Comparison of ENCODE assay signal across 9 cellular contexts in the genomic region with DNA sequence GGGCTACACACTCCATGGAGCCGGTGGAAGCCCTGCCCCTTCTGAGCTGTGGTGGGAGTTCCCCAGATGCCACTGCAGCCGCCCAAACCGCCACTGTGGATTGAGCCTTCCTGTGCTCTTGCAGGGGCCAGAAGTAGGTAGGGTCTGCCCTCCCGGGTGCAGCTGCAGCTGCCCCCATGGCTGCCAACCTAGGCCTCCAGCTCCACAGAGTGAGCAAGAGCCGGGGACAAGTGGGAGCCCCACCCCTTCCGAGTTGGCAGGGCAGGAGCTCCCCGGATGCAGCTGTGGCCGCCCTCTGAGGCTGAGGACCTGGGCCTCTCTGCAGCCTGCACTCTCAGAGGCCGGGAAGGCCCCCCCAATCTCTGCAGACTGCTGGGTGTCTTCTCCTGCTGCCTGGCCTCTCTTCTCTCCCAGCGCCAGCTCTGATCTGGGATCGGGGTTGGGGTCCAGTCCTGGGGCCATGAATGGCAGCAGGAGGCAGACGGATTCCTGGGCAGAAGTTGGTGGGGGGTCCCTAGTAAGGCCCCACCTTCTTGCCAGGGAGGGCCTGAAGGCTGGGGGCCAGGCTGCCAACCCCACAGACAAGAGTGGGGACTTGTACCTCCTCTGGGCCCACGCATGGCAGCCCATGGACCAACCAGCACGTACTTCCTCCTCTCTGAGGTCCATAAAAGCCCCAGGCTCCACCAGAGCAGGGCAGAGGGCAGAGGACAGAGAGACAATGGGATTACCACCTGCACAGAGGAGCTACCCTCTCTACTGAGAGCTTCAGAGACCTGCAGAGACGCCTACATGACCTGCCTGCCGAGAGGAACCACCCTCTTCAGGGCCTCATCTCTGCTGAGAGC. TPM values are rescaled to one million over a fixed set of nuclear protein-coding genes. Genes with fewer than 3 reads are reported as not detected.
DNase-seq lines count a peak whose midpoint lies in the region; ATAC-seq and TF ChIP-seq lines count a peak whose summit lies in the region.
"Had no signal": no experiment of that assay in that cellular context is flagged by ENCODE, and none has a peak within 500 bp of the region (broad histone marks: within the 10 kb centered on the region; RNA-seq: fewer than 3 reads in every experiment).

No MANE protein-coding gene starts in this region.

- H3K27ac Mint-ChIP-seq in immature natural killer cell, result peak overlapping the region in 5 of 6 donors; percentile 64 to 87 (median 72)

- DNase-seq in NCI-H1436 (lab: John Stamatoyannopoulos, UW) (peak; percentile 2), NCI-H1436 treated with DMSO at 0.1 percent for 48 hours (lab: John Stamatoyannopoulos, UW) (no peak), immature natural killer cell (peak; percentile 39 to 53 (median 41)), body of pancreas (no peak), C1 segment of cervical spinal cord (lab: John Stamatoyannopoulos, UW) (no peak)
- peak; percentile 36 to 44 for DNase-seq in activated CD4-positive, alpha-beta T cell treated with anti-CD3 and anti-CD28 coated beads, Interleukin-2, amount 50 U/mL, for 4 hours
- DNase-seq in stimulated activated CD8-positive, alpha-beta memory T cell treated with anti-CD3 and anti-CD28 coated beads, Interleukin-7, amount 100 ng/mL, for 4 hours (ENCODE audit: low read depth in 2 of 2), result peak; percentile 26 to 36

- no peaks in the 10 kb centered on the region for H3K27me3 ChIP-seq in body of pancreas
- H3K27me3 ChIP-seq: SJSA1 had no signal

- no peaks in the 10 kb centered on the region for H3K4me1 ChIP-seq in body of pancreas
- H3K4me1 ChIP-seq: SJSA1 had no signal

- H3K27ac ChIP-seq in body of pancreas, result no peak overlapping the region
- H3K27ac ChIP-seq: SJSA1 had no signal

- peak overlapping the region in 3 of 5 donors; percentile 17 to 63 (median 44) for H3K4me3 Mint-ChIP-seq in immature natural killer cell

- H3K36me3 ChIP-seq in body of pancreas (replicated peaks in 1 of 2; ENCODE audit: insufficient read depth in 1 of 2, low read depth in 2 of 2), result no peaks in the 10 kb centered on the region
- H3K36me3 ChIP-seq: SJSA1 had no signal

- intact Hi-C loops in body of pancreas (cut with DNase I), result no loop called here

- TF ChIP-seq CTCF in body of pancreas (IDR thresholded peaks at IDR 0.05), result no peak

- no peak for TF ChIP-seq POLR2A in body of pancreas (IDR thresholded peaks at IDR 0.05)

- H3K9me3 ChIP-seq in body of pancreas, result no peaks in the 10 kb centered on the region
- H3K9me3 ChIP-seq: SJSA1 had no signal

- H3K9me3 Mint-ChIP-seq in immature natural killer cell, result no peaks in the 10 kb centered on the region

- ATAC-seq in body of pancreas (no peak), GM21529 (IDR thresholded peaks at IDR 0.05; ENCODE audit: unreplicated experiment) (no peak)

- no peaks in the 10 kb centered on the region for H3K36me3 Mint-ChIP-seq in immature natural killer cell

- H3K4me3 ChIP-seq in body of pancreas, result no peak overlapping the region
- H3K4me3 ChIP-seq: SJSA1 had no signal

- H3K27me3 Mint-ChIP-seq in immature natural killer cell (ENCODE audit: low read depth in 3 of 3), result peaks cover 0 to 3% (median 0%) of the 10 kb centered on the region in 3 donors

- 79 to 97% methylated on average over 4 to 13 of the region's 16 CpGs for WGBS in body of pancreas, 2 donors

- H3K4me1 Mint-ChIP-seq in immature natural killer cell, result peaks cover 22 to 31% of the 10 kb centered on the region in 2 donors

RNA-seq across cellular contexts. Expression of gene AP2S1, which starts 28.9 kb away (rescaled TPM):
- polyA plus RNA-seq in immature natural killer cell, result 100 to 1,000 TPM in 1 of 3 donors, 10 to 100 TPM in 2; 86.8 to 116 (median 90.3) TPM
- total RNA-seq in body of pancreas, result 10 to 100 TPM; 32.2 to 49.1 TPM

RNA-seq across cellular contexts. Expression of gene SLC1A5, which starts 33.3 kb away (rescaled TPM):
- polyA plus RNA-seq in immature natural killer cell, result 10 to 100 TPM; 17.4 to 37.7 (median 32.6) TPM
- total RNA-seq in body of pancreas, result 10 to 100 TPM; 31.4 to 39.2 TPM

RNA-seq across cellular contexts. Expression of gene ARHGAP35, which starts 39.1 kb away (rescaled TPM):
- 1 to 10 TPM; 1.5 to 6.9 (median 2.7) TPM for polyA plus RNA-seq in immature natural killer cell
- total RNA-seq in body of pancreas, result 10 to 100 TPM; 22.8 to 24.7 TPM

Comparison
In these comparisons a context has a peak if more than half of its experiments do, and no peak if none do; other contexts are left out.
1. DNase-seq: peak in NCI-H1436 (single experiment), activated CD4-positive, alpha-beta T cell treated with anti-CD3 and anti-CD28 coated beads, Interleukin-2, amount 50 U/mL, for 4 hours (2 of 2), immature natural killer cell (3 of 3) and stimulated activated CD8-positive, alpha-beta memory T cell treated with anti-CD3 and anti-CD28 coated beads, Interleukin-7, amount 100 ng/mL, for 4 hours (2 of 2); none in NCI-H1436 treated with DMSO at 0.1 percent for 48 hours (single experiment), body of pancreas (0 of 4) and C1 segment of cervical spinal cord (0 of 14).